In genomic region chr1:29202584-29203340, GRCh38 we compare ENCODE assay signal across 1 cellular context.
TF ChIP-seq lines count a peak whose summit lies in the region.

No MANE protein-coding gene starts in this region.

TF ChIP-seq in K562, 482 proteins besides CTCF, POLR2A, EP300 and RAD21 (continued from another document and continues in another):
- TF ChIP-seq ZHX1 (conservative IDR thresholded peaks at IDR 0.05; ENCODE audit: low read length) (no peak), RBM34 (IDR thresholded peaks at IDR 0.05; ENCODE audit: borderline replicate concordance, insufficient read depth, low read length) (no peak), NFE2 (IDR thresholded peaks at IDR 0.05; ENCODE audit: low read depth) (peak; percentile 87), ATF7 (IDR thresholded peaks at IDR 0.05) (peak; percentile 92), GABPA (tag; conservative IDR thresholded peaks at IDR 0.05; ENCODE audit: low read depth) (no peak), GATA2 (CRISPR knock-in tag; IDR thresholded peaks at IDR 0.05) (peak; percentile 71; the same call in 1 of the 2 replicates), LARP7 (IDR thresholded peaks at IDR 0.05) (no peak), ZNF239 (CRISPR knock-in tag; IDR thresholded peaks at IDR 0.05) (0 out of 2 replicates have a peak, but pooled peaks have one; percentile 45), FOSL1 (tag; conservative IDR thresholded peaks at IDR 0.05) (peak; percentile 99), ZFP36 (IDR thresholded peaks at IDR 0.05; ENCODE audit: low read depth, low read length, partially characterized antibody) (peak; percentile 48), HMGXB4 (CRISPR knock-in tag; IDR thresholded peaks at IDR 0.05) (no peak), TCF7 (IDR thresholded peaks at IDR 0.05; ENCODE audit: borderline replicate concordance) (peak; percentile 76; the same call in 1 of the 2 replicates), PURB (CRISPR knock-in tag; IDR thresholded peaks at IDR 0.05; ENCODE audit: low read depth) (no peak), ZNF175 (CRISPR knock-in tag; IDR thresholded peaks at IDR 0.05; ENCODE audit: low read depth) (peak; percentile 84), ZNF197 (CRISPR knock-in tag; IDR thresholded peaks at IDR 0.05; ENCODE audit: low read depth) (0 out of 2 replicates have a peak, but pooled peaks have one; percentile 37), CTCFL (IDR thresholded peaks at IDR 0.05; ENCODE audit: borderline replicate concordance, insufficient read depth, low read depth, low read length, poor library complexity, severe bottlenecking) (peak; percentile 77), RBM14 (IDR thresholded peaks at IDR 0.05; ENCODE audit: borderline replicate concordance, insufficient read depth, low read depth, low read length) (no peak), ZKSCAN8 (CRISPR knock-in tag; IDR thresholded peaks at IDR 0.05) (0 out of 2 replicates have a peak, but pooled peaks have one; percentile 16), FOXJ3 (CRISPR knock-in tag; IDR thresholded peaks at IDR 0.05) (no peak), SP2 (IDR thresholded peaks at IDR 0.05; ENCODE audit: extremely low read depth, low read depth, low read length, poor library complexity, severe bottlenecking) (no peak), PYGO2 (tag; IDR thresholded peaks at IDR 0.05) (no peak), MTF1 (CRISPR knock-in tag; IDR thresholded peaks at IDR 0.05; ENCODE audit: borderline replicate concordance) (no peak), PML (IDR thresholded peaks at IDR 0.05; ENCODE audit: low read length) (peak; percentile 68), MYC (IDR thresholded peaks at IDR 0.05; ENCODE audit: low read depth, low read length) (peak; percentile 71), MYC (CRISPR knock-in tag; IDR thresholded peaks at IDR 0.05; ENCODE audit: borderline replicate concordance, low read depth) (no peak), HNRNPLL (IDR thresholded peaks at IDR 0.05; ENCODE audit: low read depth, low read length, poor library complexity, severe bottlenecking) (no peak), HMGN3 (IDR thresholded peaks at IDR 0.05; ENCODE audit: borderline replicate concordance, extremely low read depth, insufficient read length, low read depth, low read length) (no peak), TRIM28 (IDR thresholded peaks at IDR 0.05) (no peak), AFF1 (IDR thresholded peaks at IDR 0.05; ENCODE audit: low read depth in 1 of 2, partially characterized antibody in 2 of 2) (no peak), ILF3 (IDR thresholded peaks at IDR 0.05; ENCODE audit: borderline replicate concordance) (no peak), SLC30A9 (CRISPR knock-in tag; IDR thresholded peaks at IDR 0.05) (no peak), DNMT1 (IDR thresholded peaks at IDR 0.05) (no peak), TCF3 (CRISPR knock-in tag; IDR thresholded peaks at IDR 0.05) (peak; percentile 94), KDM2B (CRISPR knock-in tag; IDR thresholded peaks at IDR 0.05) (no peak), STAT5B (CRISPR knock-in tag; IDR thresholded peaks at IDR 0.05) (no peak), TEAD4 (IDR thresholded peaks at IDR 0.05; ENCODE audit: low read length) (peak; percentile 93), TEAD4 (CRISPR knock-in tag; IDR thresholded peaks at IDR 0.05; ENCODE audit: borderline replicate concordance) (no peak), CHAMP1 (IDR thresholded peaks at IDR 0.05) (no peak), POLR2B (IDR thresholded peaks at IDR 0.05; ENCODE audit: low read depth, partially characterized antibody) (no peak), CBX2 (IDR thresholded peaks at IDR 0.05; ENCODE audit: insufficient read depth, low read length, poor library complexity, severe bottlenecking) (no peak), MXD1 (CRISPR knock-in tag; IDR thresholded peaks at IDR 0.05; ENCODE audit: borderline replicate concordance, poor library complexity, severe bottlenecking) (peak; percentile 7), NFIC (IDR thresholded peaks at IDR 0.05) (peak; percentile 68), EGR1 (conservative IDR thresholded peaks at IDR 0.05) (no peak), GABPB2 (CRISPR knock-in tag; conservative IDR thresholded peaks at IDR 0.05) (0 out of 2 replicates have a peak, but pooled peaks have one; percentile 28), DMBX1 (CRISPR knock-in tag; IDR thresholded peaks at IDR 0.05; ENCODE audit: borderline replicate concordance) (peak; percentile 76; the same call in 1 of the 2 replicates), ZBTB34 (CRISPR knock-in tag; IDR thresholded peaks at IDR 0.05) (no peak)
- TF ChIP-seq, protein P1, sequence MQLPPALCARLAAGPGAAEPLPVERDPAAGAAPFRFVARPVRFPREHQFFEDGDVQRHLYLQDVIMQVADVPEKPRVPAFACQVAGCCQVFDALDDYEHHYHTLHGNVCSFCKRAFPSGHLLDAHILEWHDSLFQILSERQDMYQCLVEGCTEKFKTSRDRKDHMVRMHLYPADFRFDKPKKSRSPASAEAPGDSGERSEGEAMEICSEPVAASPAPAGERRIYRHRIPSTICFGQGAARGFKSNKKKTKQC (CRISPR knock-in tag; IDR thresholded peaks at IDR 0.05), result no peak
- TF ChIP-seq, protein P2, sequence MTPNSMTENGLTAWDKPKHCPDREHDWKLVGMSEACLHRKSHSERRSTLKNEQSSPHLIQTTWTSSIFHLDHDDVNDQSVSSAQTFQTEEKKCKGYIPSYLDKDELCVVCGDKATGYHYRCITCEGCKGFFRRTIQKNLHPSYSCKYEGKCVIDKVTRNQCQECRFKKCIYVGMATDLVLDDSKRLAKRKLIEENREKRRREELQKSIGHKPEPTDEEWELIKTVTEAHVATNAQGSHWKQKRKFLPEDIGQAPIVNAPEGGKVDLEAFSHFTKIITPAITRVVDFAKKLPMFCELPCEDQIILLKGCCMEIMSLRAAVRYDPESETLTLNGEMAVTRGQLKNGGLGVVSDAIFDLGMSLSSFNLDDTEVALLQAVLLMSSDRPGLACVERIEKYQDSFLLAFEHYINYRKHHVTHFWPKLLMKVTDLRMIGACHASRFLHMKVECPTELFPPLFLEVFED (CRISPR knock-in tag; conservative IDR thresholded peaks at IDR 0.05), result 0 out of 2 replicates have a peak, but pooled peaks have one; percentile 62
- TF ChIP-seq, protein P3, sequence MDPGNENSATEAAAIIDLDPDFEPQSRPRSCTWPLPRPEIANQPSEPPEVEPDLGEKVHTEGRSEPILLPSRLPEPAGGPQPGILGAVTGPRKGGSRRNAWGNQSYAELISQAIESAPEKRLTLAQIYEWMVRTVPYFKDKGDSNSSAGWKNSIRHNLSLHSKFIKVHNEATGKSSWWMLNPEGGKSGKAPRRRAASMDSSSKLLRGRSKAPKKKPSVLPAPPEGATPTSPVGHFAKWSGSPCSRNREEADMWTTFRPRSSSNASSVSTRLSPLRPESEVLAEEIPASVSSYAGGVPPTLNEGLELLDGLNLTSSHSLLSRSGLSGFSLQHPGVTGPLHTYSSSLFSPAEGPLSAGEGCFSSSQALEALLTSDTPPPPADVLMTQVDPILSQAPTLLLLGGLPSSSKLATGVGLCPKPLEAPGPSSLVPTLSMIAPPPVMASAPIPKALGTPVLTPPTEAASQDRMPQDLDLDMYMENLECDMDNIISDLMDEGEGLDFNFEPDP (CRISPR knock-in tag; IDR thresholded peaks at IDR 0.05), result no peak
